ENCODE assay signal across 14 cellular contexts in genomic region chr10:72031706-72032105, GRCh38. TPM values are rescaled to one million over a fixed set of nuclear protein-coding genes. Genes with fewer than 3 reads are reported as not detected.
"Had no signal": no experiment of that assay in that cellular context is flagged by ENCODE, and none has a peak within 500 bp of the region (broad histone marks: within the 10 kb centered on the region; RNA-seq: fewer than 3 reads in every experiment).

No MANE protein-coding gene starts in this region.

- DNase-seq: cortex of kidney; dorsolateral prefrontal cortex; effector CD8-positive, alpha-beta T cell; foreskin melanocyte; heart right ventricle; left lung; mesendoderm; stimulated activated CD4-positive, alpha-beta T cell treated with anti-CD3 and anti-CD28 coated beads, Interleukin-2, amount 100 ng/mL, for 48 hours; stimulated activated naive CD8-positive, alpha-beta T cell treated with anti-CD3 and anti-CD28 coated beads, Interleukin-15, Interleukin-2, amounts not matched to agents 100 U/mL and 50 U/mL, for 24 hours; tibial artery; upper lobe of right lung had no signal

- H3K9me3 ChIP-seq: heart right ventricle, left lung, suprapubic skin, tibial artery, upper lobe of right lung had no signal

- H3K27me3 ChIP-seq: dorsolateral prefrontal cortex, heart right ventricle, left lung, suprapubic skin, upper lobe of right lung had no signal

- H3K4me3 ChIP-seq: dorsolateral prefrontal cortex, heart right ventricle, left lung, lung, smooth muscle cell, suprapubic skin, tibial artery, upper lobe of right lung had no signal

- H3K27ac ChIP-seq: dorsolateral prefrontal cortex, left lung, suprapubic skin, tibial artery, upper lobe of right lung had no signal

- H3K4me1 ChIP-seq: left lung, tibial artery, upper lobe of right lung had no signal

- H3K36me3 ChIP-seq: heart right ventricle, left lung, suprapubic skin, tibial artery, upper lobe of right lung had no signal

RNA-seq across cellular contexts. Expression of gene SPOCK2, which starts 56.6 kb away (rescaled TPM):
- polyA plus RNA-seq: smooth muscle cell had no signal
